In genomic region chr3:45644467-45645201, GRCh38 we compare ENCODE assay signal across 2 cellular contexts.
TF ChIP-seq lines count a peak whose summit lies in the region.

No MANE protein-coding gene starts in this region.

TF ChIP-seq in GM12878, 131 proteins besides CTCF, POLR2A, EP300 and RAD21 (continues in another document):
- no peak for TF ChIP-seq SMAD1 (IDR thresholded peaks at IDR 0.05; ENCODE audit: low read depth, partially characterized antibody)
- TF ChIP-seq TARDBP (IDR thresholded peaks at IDR 0.05; ENCODE audit: borderline replicate concordance), result no peak
- no peak for TF ChIP-seq KAT2A (conservative IDR thresholded peaks at IDR 0.05; ENCODE audit: control insufficient read depth, low read depth, low read length)
- no peak for TF ChIP-seq PAX8 (IDR thresholded peaks at IDR 0.05)
- TF ChIP-seq E4F1 (IDR thresholded peaks at IDR 0.05; ENCODE audit: borderline replicate concordance, partially characterized antibody), result no peak
- no peak for TF ChIP-seq TCF7 (IDR thresholded peaks at IDR 0.05; ENCODE audit: borderline replicate concordance)
- no peak for TF ChIP-seq NFYA (IDR thresholded peaks at IDR 0.05; ENCODE audit: borderline replicate concordance, low read depth, low read length)
- no peak for TF ChIP-seq NFIC (IDR thresholded peaks at IDR 0.05; ENCODE audit: low read depth, low read length)
- TF ChIP-seq, protein P1, sequence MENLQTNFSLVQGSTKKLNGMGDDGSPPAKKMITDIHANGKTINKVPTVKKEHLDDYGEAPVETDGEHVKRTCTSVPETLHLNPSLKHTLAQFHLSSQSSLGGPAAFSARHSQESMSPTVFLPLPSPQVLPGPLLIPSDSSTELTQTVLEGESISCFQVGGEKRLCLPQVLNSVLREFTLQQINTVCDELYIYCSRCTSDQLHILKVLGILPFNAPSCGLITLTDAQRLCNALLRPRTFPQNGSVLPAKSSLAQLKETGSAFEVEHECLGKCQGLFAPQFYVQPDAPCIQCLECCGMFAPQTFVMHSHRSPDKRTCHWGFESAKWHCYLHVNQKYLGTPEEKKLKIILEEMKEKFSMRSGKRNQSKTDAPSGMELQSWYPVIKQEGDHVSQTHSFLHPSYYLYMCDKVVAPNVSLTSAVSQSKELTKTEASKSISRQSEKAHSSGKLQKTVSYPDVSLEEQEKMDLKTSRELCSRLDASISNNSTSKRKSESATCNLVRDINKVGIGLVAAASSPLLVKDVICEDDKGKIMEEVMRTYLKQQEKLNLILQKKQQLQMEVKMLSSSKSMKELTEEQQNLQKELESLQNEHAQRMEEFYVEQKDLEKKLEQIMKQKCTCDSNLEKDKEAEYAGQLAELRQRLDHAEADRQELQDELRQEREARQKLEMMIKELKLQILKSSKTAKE (IDR thresholded peaks at IDR 0.05; ENCODE audit: low read depth, poor library complexity, severe bottlenecking), result no peak
- TF ChIP-seq MYC (IDR thresholded peaks at IDR 0.05; ENCODE audit: insufficient read depth, insufficient read length, insufficient replicate concordance, low read length, severe bottlenecking), result no peak
- no peak for TF ChIP-seq USF2 (IDR thresholded peaks at IDR 0.05; ENCODE audit: borderline replicate concordance, low read depth, low read length)
- TF ChIP-seq, protein P2, sequence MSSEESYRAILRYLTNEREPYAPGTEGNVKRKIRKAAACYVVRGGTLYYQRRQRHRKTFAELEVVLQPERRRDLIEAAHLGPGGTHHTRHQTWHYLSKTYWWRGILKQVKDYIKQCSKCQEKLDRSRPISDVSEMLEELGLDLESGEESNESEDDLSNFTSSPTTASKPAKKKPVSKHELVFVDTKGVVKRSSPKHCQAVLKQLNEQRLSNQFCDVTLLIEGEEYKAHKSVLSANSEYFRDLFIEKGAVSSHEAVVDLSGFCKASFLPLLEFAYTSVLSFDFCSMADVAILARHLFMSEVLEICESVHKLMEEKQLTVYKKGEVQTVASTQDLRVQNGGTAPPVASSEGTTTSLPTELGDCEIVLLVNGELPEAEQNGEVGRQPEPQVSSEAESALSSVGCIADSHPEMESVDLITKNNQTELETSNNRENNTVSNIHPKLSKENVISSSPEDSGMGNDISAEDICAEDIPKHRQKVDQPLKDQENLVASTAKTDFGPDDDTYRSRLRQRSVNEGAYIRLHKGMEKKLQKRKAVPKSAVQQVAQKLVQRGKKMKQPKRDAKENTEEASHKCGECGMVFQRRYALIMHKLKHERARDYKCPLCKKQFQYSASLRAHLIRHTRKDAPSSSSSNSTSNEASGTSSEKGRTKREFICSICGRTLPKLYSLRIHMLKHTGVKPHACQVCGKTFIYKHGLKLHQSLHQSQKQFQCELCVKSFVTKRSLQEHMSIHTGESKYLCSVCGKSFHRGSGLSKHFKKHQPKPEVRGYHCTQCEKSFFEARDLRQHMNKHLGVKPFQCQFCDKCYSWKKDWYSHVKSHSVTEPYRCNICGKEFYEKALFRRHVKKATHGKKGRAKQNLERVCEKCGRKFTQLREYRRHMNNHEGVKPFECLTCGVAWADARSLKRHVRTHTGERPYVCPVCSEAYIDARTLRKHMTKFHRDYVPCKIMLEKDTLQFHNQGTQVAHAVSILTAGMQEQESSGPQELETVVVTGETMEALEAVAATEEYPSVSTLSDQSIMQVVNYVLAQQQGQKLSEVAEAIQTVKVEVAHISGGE (CRISPR knock-in tag; IDR thresholded peaks at IDR 0.05), result no peak
- TF ChIP-seq BCL11A (IDR thresholded peaks at IDR 0.05; ENCODE audit: low read depth, low read length), result no peak

TF ChIP-seq in HepG2, 621 proteins besides CTCF, POLR2A, EP300 and RAD21:
- no peak for TF ChIP-seq ZFP36 (IDR thresholded peaks at IDR 0.05; ENCODE audit: borderline replicate concordance, low read depth, low read length, partially characterized antibody)
- no peak for TF ChIP-seq ZNF605 (CRISPR knock-in tag; IDR thresholded peaks at IDR 0.05)
- no peak for TF ChIP-seq ZNF44 (CRISPR knock-in tag; IDR thresholded peaks at IDR 0.05)
- TF ChIP-seq ETV5 (CRISPR knock-in tag; IDR thresholded peaks at IDR 0.05; ENCODE audit: borderline replicate concordance), result no peak
- TF ChIP-seq, protein P3, sequence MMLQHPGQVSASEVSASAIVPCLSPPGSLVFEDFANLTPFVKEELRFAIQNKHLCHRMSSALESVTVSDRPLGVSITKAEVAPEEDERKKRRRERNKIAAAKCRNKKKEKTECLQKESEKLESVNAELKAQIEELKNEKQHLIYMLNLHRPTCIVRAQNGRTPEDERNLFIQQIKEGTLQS (CRISPR knock-in tag; IDR thresholded peaks at IDR 0.05), result no peak
- no peak for TF ChIP-seq JUNB (CRISPR knock-in tag; IDR thresholded peaks at IDR 0.05; ENCODE audit: borderline replicate concordance)
- no peak for TF ChIP-seq THAP7 (CRISPR knock-in tag; IDR thresholded peaks at IDR 0.05)
- no peak for TF ChIP-seq ZNF333 (CRISPR knock-in tag; IDR thresholded peaks at IDR 0.05; ENCODE audit: borderline replicate concordance)
- no peak for TF ChIP-seq PRMT3 (CRISPR knock-in tag; IDR thresholded peaks at IDR 0.05; ENCODE audit: borderline replicate concordance, low read depth)
- TF ChIP-seq RELA (CRISPR knock-in tag; IDR thresholded peaks at IDR 0.05), result no peak
- TF ChIP-seq RXRA (CRISPR knock-in tag; IDR thresholded peaks at IDR 0.05), result no peak
- TF ChIP-seq EHMT2 (IDR thresholded peaks at IDR 0.05; ENCODE audit: borderline replicate concordance, low read depth, low read length), result no peak
- TF ChIP-seq ZBTB26 (CRISPR knock-in tag; IDR thresholded peaks at IDR 0.05; ENCODE audit: borderline replicate concordance), result no peak
- TF ChIP-seq MXI1 (IDR thresholded peaks at IDR 0.05; ENCODE audit: borderline replicate concordance, low read depth, low read length), result no peak
- TF ChIP-seq ZNF232 (CRISPR knock-in tag; IDR thresholded peaks at IDR 0.05; ENCODE audit: borderline replicate concordance), result no peak
